16 cellular contexts compared by ENCODE assay signal in genomic region chr4:101500742-101501141, GRCh38.
DNase-seq lines count a peak whose midpoint lies in the region; ATAC-seq lines count a peak whose summit lies in the region.
"Had no signal": no experiment of that assay in that cellular context is flagged by ENCODE, and none has a peak within 500 bp of the region (broad histone marks: within the 10 kb centered on the region; RNA-seq: fewer than 3 reads in every experiment).

No MANE protein-coding gene starts in this region.

- H3K4me3 ChIP-seq in adipocyte (ENCODE audit: low read length), result no peak overlapping the region
- H3K4me3 ChIP-seq: BLaER1 treated with 17β-estradiol and CSF1 and Interleukin-3, amounts not matched to agents 10 nM and 100 nM; GM23338 had no signal

- no peak overlapping the region for H3K9ac ChIP-seq in adipocyte (ENCODE audit: low read length)
- H3K9ac ChIP-seq: BLaER1 treated with 17β-estradiol and CSF1 and Interleukin-3, amounts not matched to agents 10 nM and 100 nM had no signal

- H3K36me3 ChIP-seq in adipocyte (ENCODE audit: control insufficient read depth, insufficient read depth, low read length, severe bottlenecking), result no peaks in the 10 kb centered on the region
- H3K36me3 ChIP-seq: BLaER1 treated with 17β-estradiol and CSF1 and Interleukin-3, amounts not matched to agents 10 nM and 100 nM had no signal

- H3K9me3 Mint-ChIP-seq in activated T-cell treated with anti-CD3 and anti-CD28 coated beads, Interleukin-2, amount 50 U/mL, for 4 hours, result no peaks in the 10 kb centered on the region
- H3K9me3 Mint-ChIP-seq: GM23338 had no signal

- peak; percentile 34 to 50 for ATAC-seq in activated T-cell treated with anti-CD3 and anti-CD28 coated beads, Interleukin-2, amount 50 U/mL, for 4 hours
- no peak for ATAC-seq in HG03039 (IDR thresholded peaks at IDR 0.05; ENCODE audit: unreplicated experiment)
- ATAC-seq: GM23338, HepG2 had no signal

- H3K4me3 Mint-ChIP-seq in activated T-cell treated with anti-CD3 and anti-CD28 coated beads, Interleukin-2, amount 50 U/mL, for 4 hours, result no peak overlapping the region
- H3K4me3 Mint-ChIP-seq: CD4-positive, CD25-positive, alpha-beta regulatory T cell; GM23338 had no signal

- no peaks in the 10 kb centered on the region for H3K9me3 ChIP-seq in adipocyte (ENCODE audit: control insufficient read depth, low read length)
- H3K9me3 ChIP-seq: BLaER1 treated with 17β-estradiol and CSF1 and Interleukin-3, amounts not matched to agents 10 nM and 100 nM had no signal

- H3K4me1 Mint-ChIP-seq in activated T-cell treated with anti-CD3 and anti-CD28 coated beads, Interleukin-2, amount 50 U/mL, for 4 hours (ENCODE audit: low read depth), result peaks cover 3% of the 10 kb centered on the region
- H3K4me1 Mint-ChIP-seq: CD4-positive, CD25-positive, alpha-beta regulatory T cell had no signal

- H3K4me1 ChIP-seq in adipocyte (ENCODE audit: control insufficient read depth, insufficient read depth, low read length), result peaks cover 12% of the 10 kb centered on the region
- H3K4me1 ChIP-seq: BLaER1 treated with 17β-estradiol and CSF1 and Interleukin-3, amounts not matched to agents 10 nM and 100 nM had no signal

- H3K27me3 ChIP-seq in adipocyte (replicated peaks; ENCODE audit: control insufficient read depth, insufficient read depth, low read length), result no peaks in the 10 kb centered on the region
- H3K27me3 ChIP-seq: BLaER1 treated with 17β-estradiol and CSF1 and Interleukin-3, amounts not matched to agents 10 nM and 100 nM had no signal

- H3K27me3 Mint-ChIP-seq in activated T-cell treated with anti-CD3 and anti-CD28 coated beads, Interleukin-2, amount 50 U/mL, for 4 hours (ENCODE audit: low read depth), result peaks cover 3% of the 10 kb centered on the region

- H3K36me3 Mint-ChIP-seq in activated T-cell treated with anti-CD3 and anti-CD28 coated beads, Interleukin-2, amount 50 U/mL, for 4 hours (ENCODE audit: insufficient read depth), result peaks cover 1% of the 10 kb centered on the region
- H3K36me3 Mint-ChIP-seq: CD4-positive, CD25-positive, alpha-beta regulatory T cell had no signal

- DNase-seq in activated T-cell treated with anti-CD3 and anti-CD28 coated beads, Interleukin-2, amount 50 U/mL, for 4 hours, result no peak
- DNase-seq in activated T-cell treated with anti-CD3 and anti-CD28 coated beads, Interleukin-2, amount 50 U/mL, for 48 hours, result no peak
- peak; percentile 4 for DNase-seq in adipocyte (ENCODE audit: low read depth)
- peak; percentile 2 for DNase-seq in fibroblast of peridontal ligament (ENCODE audit: extremely low read depth)
- DNase-seq in stromal cell of bone marrow (ENCODE audit: low read depth), result peak; percentile 17
- no peak for DNase-seq in NCI-H2171 treated with DMSO at 0.1 percent for 48 hours (lab: John Stamatoyannopoulos, UW)
- no peak for DNase-seq in effector CD4-positive, alpha-beta T cell
- DNase-seq: ACHN; Calu3; CD4-positive, CD25-positive, alpha-beta regulatory T cell; DMS 273 treated with DMSO at 0.1 percent for 48 hours; H7 had no signal

Comparison
In these comparisons a context has a peak if more than half of its experiments do, and no peak if none do; other contexts are left out.
1. DNase-seq: peak in adipocyte (single experiment), fibroblast of peridontal ligament (single experiment) and stromal cell of bone marrow (single experiment); none in activated T-cell treated with anti-CD3 and anti-CD28 coated beads, Interleukin-2, amount 50 U/mL, for 4 hours (single experiment), activated T-cell treated with anti-CD3 and anti-CD28 coated beads, Interleukin-2, amount 50 U/mL, for 48 hours (0 of 2), NCI-H2171 treated with DMSO at 0.1 percent for 48 hours (single experiment) and effector CD4-positive, alpha-beta T cell (single experiment).